ENCODE assay signal across 25 cellular contexts in the genomic region with DNA sequence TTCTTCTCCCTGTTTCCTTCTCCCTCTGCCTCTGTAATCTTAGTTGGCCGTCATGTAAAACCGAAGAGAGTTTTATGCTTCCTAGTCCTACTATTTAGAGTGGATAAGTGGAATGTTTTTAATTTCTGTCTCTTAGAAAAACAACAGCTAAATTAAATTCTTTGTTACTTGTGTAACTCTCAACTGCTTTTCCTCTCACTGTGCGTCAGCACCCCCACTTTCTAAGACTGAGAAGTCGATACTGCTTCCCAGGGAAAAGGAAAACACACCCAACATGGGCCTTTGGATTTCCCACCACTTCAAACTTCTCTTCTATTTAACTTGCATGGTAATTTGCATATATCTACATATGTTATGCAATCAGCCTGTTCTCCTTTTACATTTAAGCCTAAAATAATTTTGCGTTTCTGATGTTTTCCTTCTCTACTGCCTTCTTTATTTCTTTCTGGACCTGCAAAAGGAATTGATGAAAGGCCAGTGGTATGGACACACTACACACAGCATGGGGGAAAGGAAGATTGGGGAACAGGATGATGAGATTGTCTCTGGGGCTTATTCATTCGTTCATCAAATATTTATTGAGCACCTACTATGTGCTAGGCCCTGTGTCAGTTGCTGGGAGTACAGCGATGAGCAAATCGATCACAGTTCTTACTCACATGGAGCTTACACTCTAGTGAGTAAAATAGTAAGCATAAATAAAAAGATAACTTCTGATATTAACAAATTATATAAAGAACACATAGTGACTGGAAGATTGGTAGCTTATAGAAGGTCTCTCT. TPM values are rescaled to one million over a fixed set of nuclear protein-coding genes. Genes with fewer than 3 reads are reported as not detected.
DNase-seq lines count a peak whose midpoint lies in the region; ATAC-seq, FAIRE-seq and TF ChIP-seq lines count a peak whose summit lies in the region.
"Had no signal": no experiment of that assay in that cellular context is flagged by ENCODE, and none has a peak within 500 bp of the region (broad histone marks: within the 10 kb centered on the region; RNA-seq: fewer than 3 reads in every experiment).

No MANE protein-coding gene starts in this region.

- H3K27ac Mint-ChIP-seq in WTC11 (peak overlapping the region; percentile 18), nephron progenitor cell (peak overlapping the region; percentile 73)
- H3K27ac Mint-ChIP-seq: CD4-positive, CD25-positive, alpha-beta regulatory T cell; CD8-positive, alpha-beta memory T cell; GM23338; HFFc6; IgD-negative memory B cell had no signal

- CTCF ChIA-PET in WTC11 (lab: Charles Lee) = interaction anchor here (1.8 kb wide), 1 partner anchor 89 kb away, joined by 5 read pairs; no protein-coding TSS in a partner anchor

- no peak overlapping the region for H3K4me3 Mint-ChIP-seq in WTC11
- H3K4me3 Mint-ChIP-seq in nephron progenitor cell = no peak overlapping the region
- H3K4me3 Mint-ChIP-seq: CD4-positive, CD25-positive, alpha-beta regulatory T cell; CD8-positive, alpha-beta memory T cell; GM23338; HFFc6; IgD-negative memory B cell had no signal

- DNase-seq in EH (ENCODE audit: low read depth) (peak; percentile 35), WTC11 (ENCODE audit: low spot score) (no peak), nephron progenitor cell (no peak), Kasumi-1 (lab: John Stamatoyannopoulos, UW) (no peak), SHP77 (lab: John Stamatoyannopoulos, UW) (no peak)
- DNase-seq: BE2C; C1 segment of cervical spinal cord; CD4-positive, CD25-positive, alpha-beta regulatory T cell; CD8-positive, alpha-beta memory T cell; COR-L47; DMS 273 treated with DMSO at 0.1 percent for 48 hours; DMS53; DND-41; GDM1; H7; HFFc6; KG1 had no signal

- H3K36me3 Mint-ChIP-seq in WTC11 = no peaks in the 10 kb centered on the region
- H3K36me3 Mint-ChIP-seq in nephron progenitor cell (ENCODE audit: low read depth) = no peaks in the 10 kb centered on the region
- H3K36me3 Mint-ChIP-seq: CD4-positive, CD25-positive, alpha-beta regulatory T cell; CD8-positive, alpha-beta memory T cell; IgD-negative memory B cell had no signal

- H3K4me1 Mint-ChIP-seq in WTC11 (peaks cover 17% of the 10 kb centered on the region), nephron progenitor cell (peaks cover 39% of the 10 kb centered on the region)
- H3K4me1 Mint-ChIP-seq: CD8-positive, alpha-beta memory T cell had no signal

- TF ChIP-seq CTCF in WTC11 (IDR thresholded peaks at IDR 0.05) (no peak), nephron progenitor cell (IDR thresholded peaks at IDR 0.05) (no peak)

- POLR2A ChIA-PET in WTC11 (lab: Charles Lee) = no interaction called here

- H3K9me3 Mint-ChIP-seq in WTC11 (peaks cover 4% of the 10 kb centered on the region; the same call in 1 of the 2 replicates), nephron progenitor cell (no peaks in the 10 kb centered on the region)
- H3K9me3 Mint-ChIP-seq: GM23338, HFFc6 had no signal

- H3K27me3 Mint-ChIP-seq in WTC11 (ENCODE audit: low read depth) = no peaks in the 10 kb centered on the region
- H3K27me3 Mint-ChIP-seq in nephron progenitor cell (ENCODE audit: low read depth, poor library complexity) = peaks cover 11% of the 10 kb centered on the region

- ATAC-seq in WTC11 = no peak
- no peak for ATAC-seq in HG02763 (IDR thresholded peaks at IDR 0.05; ENCODE audit: unreplicated experiment)
- ATAC-seq: GM23338, HCT116 had no signal

- FAIRE-seq in endometrium (lab: Jason Lieb, UNC) = peak; percentile 65
- FAIRE-seq: GM12892, GM18507, HTR-8/SVneo had no signal

TF ChIP-seq in WTC11, 78 proteins besides CTCF, POLR2A, EP300 and RAD21:
- TF ChIP-seq ZNF138 (CRISPR knock-in tag; conservative IDR thresholded peaks at IDR 0.05) (no peak), TEAD4 (CRISPR knock-in tag; IDR thresholded peaks at IDR 0.05) (no peak), ATF2 (CRISPR knock-in tag; IDR thresholded peaks at IDR 0.05; ENCODE audit: borderline replicate concordance, low read depth) (no peak), JUN (CRISPR knock-in tag; IDR thresholded peaks at IDR 0.05) (no peak)
- TF ChIP-seq, protein P1, sequence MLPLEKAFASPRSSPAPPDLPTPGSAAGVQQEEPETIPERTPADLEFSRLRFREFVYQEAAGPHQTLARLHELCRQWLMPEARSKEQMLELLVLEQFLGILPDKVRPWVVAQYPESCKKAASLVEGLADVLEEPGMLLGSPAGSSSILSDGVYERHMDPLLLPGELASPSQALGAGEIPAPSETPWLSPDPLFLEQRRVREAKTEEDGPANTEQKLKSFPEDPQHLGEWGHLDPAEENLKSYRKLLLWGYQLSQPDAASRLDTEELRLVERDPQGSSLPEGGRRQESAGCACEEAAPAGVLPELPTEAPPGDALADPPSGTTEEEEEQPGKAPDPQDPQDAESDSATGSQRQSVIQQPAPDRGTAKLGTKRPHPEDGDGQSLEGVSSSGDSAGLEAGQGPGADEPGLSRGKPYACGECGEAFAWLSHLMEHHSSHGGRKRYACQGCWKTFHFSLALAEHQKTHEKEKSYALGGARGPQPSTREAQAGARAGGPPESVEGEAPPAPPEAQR (CRISPR knock-in tag; IDR thresholded peaks at IDR 0.05) = no peak

RNA-seq across cellular contexts. Expression of gene CTNNA1, which starts 52.5 kb away (rescaled TPM):
- total RNA-seq in WTC11 (2021) = 297 to 309 TPM (median 309 TPM) in 3 replicates
